ENCODE assay signal across 6 cellular contexts in the genomic region with DNA sequence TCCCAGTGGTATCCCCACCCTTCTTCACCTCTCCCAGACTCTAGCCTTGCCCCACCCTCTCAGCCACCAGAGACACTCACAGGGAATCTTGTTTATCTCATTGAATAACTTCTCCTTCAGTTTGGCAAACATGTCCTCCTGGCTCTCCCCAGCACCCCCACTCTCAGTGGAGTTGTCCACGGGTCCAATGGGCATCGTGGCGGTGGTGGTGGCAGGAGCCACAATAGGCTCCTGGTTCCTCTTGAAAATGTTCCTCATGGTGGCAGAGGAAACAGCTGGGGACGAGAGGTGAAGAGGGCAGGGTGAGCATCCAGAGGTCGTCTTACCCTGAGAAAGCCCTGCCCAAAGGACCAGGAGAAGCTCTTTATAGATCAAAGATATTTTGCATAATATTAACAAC.
"Had no signal": no experiment of that assay in that cellular context is flagged by ENCODE, and none has a peak within 500 bp of the region (broad histone marks: within the 10 kb centered on the region; RNA-seq: fewer than 3 reads in every experiment).

No MANE protein-coding gene starts in this region.

- H3K36me3 ChIP-seq: HAP-1 had no signal

- ATAC-seq: HCT116, K562 had no signal

- H3K4me3 ChIP-seq: HAP-1, K562 had no signal

- DNase-seq: GOT3, H7, IMR-90 had no signal

- H3K4me1 ChIP-seq: HAP-1 had no signal

- H3K9me3 ChIP-seq: HAP-1 had no signal
